Comparison of ENCODE assay signal across 24 cellular contexts in the genomic region with DNA sequence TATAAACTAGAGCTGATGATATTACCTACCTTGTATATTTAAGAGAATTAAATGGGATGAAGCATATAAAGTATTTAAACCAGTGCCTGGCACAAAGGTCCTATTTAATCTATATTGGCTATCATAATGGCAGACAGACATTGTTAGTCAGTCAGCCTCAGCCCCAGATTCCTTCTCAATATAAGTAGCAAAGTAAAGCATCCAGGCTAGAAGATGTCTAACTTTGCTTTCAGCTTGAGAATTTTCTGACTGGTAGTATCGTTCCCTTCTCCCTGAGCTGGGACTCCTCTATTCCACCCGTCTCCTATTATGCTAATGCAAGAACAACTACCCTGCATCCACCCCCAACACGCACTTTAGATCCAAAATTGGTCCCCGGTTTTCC.
"Had no signal": no experiment of that assay in that cellular context is flagged by ENCODE, and none has a peak within 500 bp of the region (broad histone marks: within the 10 kb centered on the region; RNA-seq: fewer than 3 reads in every experiment).

No MANE protein-coding gene starts in this region.

- ATAC-seq: HepG2, Right ventricle myocardium inferior, SK-N-SH treated with all-trans-retinoic acid at 6 μM for 48 hours had no signal

- H3K36me3 ChIP-seq: Peyer's patch, SJCRH30 had no signal

- H2AFZ ChIP-seq: PC-9 had no signal

- H3K9me3 ChIP-seq: Peyer's patch had no signal

- DNase-seq: IMR-90, KG1, MV-4-11, NCI-H1092, NCI-H1436, NCI-H187, NCI-H2029, NCI-H2081 treated with DMSO at 0.1 percent for 48 hours, NCI-H2171, NCI-H226, NCI-H446, NCI-H510A, NCI-H524 treated with DMSO at 0.1 percent for 48 hours, NCI-H69, NCI-H774, OCI-M1, Peyer's patch, SHP77 treated with DMSO at 0.1 percent for 48 hours, T-helper 1 cell had no signal

- H3K27me3 ChIP-seq: Peyer's patch, SJCRH30 had no signal

- H3K4me2 ChIP-seq: PC-9 had no signal

- H3K27ac ChIP-seq: PC-9, Peyer's patch, SJCRH30 had no signal

- H3K4me3 ChIP-seq: PC-9, Peyer's patch had no signal

- H3K4me1 ChIP-seq: Peyer's patch had no signal
